ENCODE assay signal across 18 cellular contexts in genomic region chr12:104746689-104747088, GRCh38.
"Had no signal": no experiment of that assay in that cellular context is flagged by ENCODE, and none has a peak within 500 bp of the region (broad histone marks: within the 10 kb centered on the region; RNA-seq: fewer than 3 reads in every experiment).

No MANE protein-coding gene starts in this region.

- H3K27me3 ChIP-seq: dorsolateral prefrontal cortex, spleen, tibial artery had no signal

- DNase-seq: activated CD4-positive, alpha-beta T cell treated with anti-CD3 and anti-CD28 coated beads, Interleukin-2, amount 10 ng/mL, durations not matched to agents 24 days and 14 days; activated CD4-positive, CD25-positive, alpha-beta regulatory T cell; activated CD8-positive, alpha-beta T cell treated with anti-CD3 and anti-CD28 coated beads for 36 hours; activated gamma-delta T cell treated with Interleukin-2 at 50 U/mL for 16 hours; activated T-cell treated with anti-CD3 and anti-CD28 coated beads, Interleukin-2, amount 50 U/mL, for 4 hours; dorsolateral prefrontal cortex; foreskin fibroblast; left cardiac atrium; nephron progenitor cell; occipital lobe; retina; spleen; stimulated activated CD4-positive, alpha-beta T cell treated with anti-CD3 and anti-CD28 coated beads, Interleukin-4, amount 100 ng/mL, for 4 hours; stimulated activated naive CD4-positive, alpha-beta T cell treated with Interleukin-2 at 50 U/mL for 16 hours; tibial artery had no signal

- H3K9me3 ChIP-seq: tibial artery had no signal

- H3K9me3 Mint-ChIP-seq: activated CD4-positive, alpha-beta T cell treated with anti-CD3 and anti-CD28 coated beads, Interleukin-2, amount 10 ng/mL, durations not matched to agents 24 days and 14 days; activated CD8-positive, alpha-beta T cell treated with anti-CD3 and anti-CD28 coated beads for 36 hours; activated naive CD4-positive, alpha-beta T cell treated with anti-CD3 and anti-CD28 coated beads, Interleukin-2, amount 50 U/mL, for 72 hours had no signal

- H3K4me3 ChIP-seq: dorsolateral prefrontal cortex, spleen, tibial artery had no signal

- ATAC-seq: left cardiac atrium had no signal

- H3K27me3 Mint-ChIP-seq: activated CD4-positive, alpha-beta T cell treated with anti-CD3 and anti-CD28 coated beads, Interleukin-2, amount 10 ng/mL, durations not matched to agents 24 days and 14 days; activated CD8-positive, alpha-beta T cell treated with anti-CD3 and anti-CD28 coated beads for 36 hours had no signal

- H3K36me3 ChIP-seq: spleen, tibial artery had no signal

- H3K27ac ChIP-seq: epithelial cell of prostate, spleen, tibial artery had no signal

- H3K4me3 Mint-ChIP-seq: endodermal cell, nephron progenitor cell had no signal

- H3K27ac Mint-ChIP-seq: endodermal cell had no signal
